ENCODE assay signal across 15 cellular contexts in the genomic region with DNA sequence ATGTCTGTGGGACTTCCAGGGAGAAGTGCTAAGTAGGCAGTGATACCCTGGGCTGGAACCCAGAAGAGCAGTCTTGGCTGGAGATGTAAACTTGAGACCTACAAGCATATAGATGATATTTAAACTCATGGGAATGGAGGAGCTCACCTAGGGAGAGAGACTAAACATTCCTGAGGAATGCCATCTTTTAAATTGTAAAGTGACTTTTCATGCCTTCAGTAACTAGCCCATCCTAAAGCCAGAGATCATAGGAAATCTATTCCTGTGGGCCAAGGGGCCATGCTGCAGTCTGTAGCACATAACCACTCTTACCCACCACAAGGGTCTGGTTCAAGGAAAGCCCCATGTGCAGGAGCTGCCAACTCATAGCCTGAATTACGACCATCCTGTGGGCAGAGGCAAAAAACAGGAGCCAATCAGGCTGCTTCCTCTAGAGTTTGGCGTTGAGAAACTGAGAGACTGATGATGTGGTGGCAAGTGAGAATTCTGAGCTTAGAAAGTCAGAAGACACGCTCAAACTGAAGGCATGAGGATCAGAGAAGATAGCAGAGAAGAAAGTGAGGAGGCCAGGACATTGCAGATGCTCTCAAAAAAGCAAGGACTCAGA. TPM values are rescaled to one million over a fixed set of nuclear protein-coding genes. Genes with fewer than 3 reads are reported as not detected.
DNase-seq lines count a peak whose midpoint lies in the region; ATAC-seq, FAIRE-seq and TF ChIP-seq lines count a peak whose summit lies in the region.
"Had no signal": no experiment of that assay in that cellular context is flagged by ENCODE, and none has a peak within 500 bp of the region (broad histone marks: within the 10 kb centered on the region; RNA-seq: fewer than 3 reads in every experiment).

No MANE protein-coding gene starts in this region.

- H3K9ac ChIP-seq in colonic mucosa (ENCODE audit: low read depth in 2 of 2, low read length in 2 of 2), result no peak overlapping the region

- H3K4me3 Mint-ChIP-seq in activated CD8-positive, alpha-beta T cell treated with anti-CD3 and anti-CD28 coated beads for 36 hours, result no peak overlapping the region
- H3K4me3 Mint-ChIP-seq: activated naive CD8-positive, alpha-beta T cell had no signal

- POLR2A ChIA-PET in activated CD8-positive, alpha-beta T cell treated with anti-CD3 and anti-CD28 coated beads for 36 hours (lab: Charles Lee), result interaction anchor here (1.2 kb wide), 1 partner anchor 43 kb away, joined by 3 read pairs; no protein-coding TSS in a partner anchor

- no peaks in the 10 kb centered on the region for H3K36me3 Mint-ChIP-seq in activated CD8-positive, alpha-beta T cell treated with anti-CD3 and anti-CD28 coated beads for 36 hours (ENCODE audit: low read depth)
- H3K36me3 Mint-ChIP-seq: activated naive CD8-positive, alpha-beta T cell had no signal

- peaks cover 15% of the 10 kb centered on the region for H3K4me1 Mint-ChIP-seq in activated CD8-positive, alpha-beta T cell treated with anti-CD3 and anti-CD28 coated beads for 36 hours (ENCODE audit: low read depth)

- CTCF ChIA-PET in activated CD8-positive, alpha-beta T cell treated with anti-CD3 and anti-CD28 coated beads for 36 hours (lab: Charles Lee), result interaction anchor here (0.6 to 1.6 kb wide), 5 partner anchors 12 to 104 kb away, joined by 3 to 8 read pairs (median 3); no protein-coding TSS in a partner anchor

- H3K4me1 ChIP-seq in colonic mucosa, result no peaks in the 10 kb centered on the region

- H3K27ac Mint-ChIP-seq in activated CD8-positive, alpha-beta T cell treated with anti-CD3 and anti-CD28 coated beads for 36 hours, result no peak overlapping the region
- H3K27ac Mint-ChIP-seq: activated naive CD8-positive, alpha-beta T cell had no signal

- no peak for TF ChIP-seq CTCF in activated CD8-positive, alpha-beta T cell treated with anti-CD3 and anti-CD28 coated beads for 36 hours (IDR thresholded peaks at IDR 0.05)
- no peak for TF ChIP-seq CTCF in colonic mucosa (IDR thresholded peaks at IDR 0.05)

- intact Hi-C loops in activated CD8-positive, alpha-beta T cell treated with anti-CD3 and anti-CD28 coated beads for 36 hours (cut with micrococcal nuclease), result no loop called here
- intact Hi-C loops in colonic mucosa (cut with DNase I), result no loop called here
- intact Hi-C loops in posterior cingulate gyrus (cut with DNase I), result no loop called here

- peak; percentile 15 for DNase-seq in stimulated activated CD4-positive, alpha-beta T cell treated with anti-CD3 and anti-CD28 coated beads, Interleukin-1b, Interleukin-23, amount 100 ng/mL, for 48 hours
- DNase-seq in stimulated activated CD4-positive, alpha-beta T cell treated with anti-CD3 and anti-CD28 coated beads, Interleukin-4, amount 100 ng/mL, for 1 hour, result no peak
- DNase-seq in activated CD8-positive, alpha-beta T cell treated with anti-CD3 and anti-CD28 coated beads for 36 hours, result peak; percentile 69
- DNase-seq in HTR-8/SVneo (ENCODE audit: insufficient read length, low spot score) (no peak), colonic mucosa (no peak), posterior cingulate gyrus (no peak)
- DNase-seq in stimulated activated CD4-positive, alpha-beta T cell treated with anti-CD3 and anti-CD28 coated beads, Interleukin-12 subunit alpha, Interleukin-12 subunit beta, amount 100 ng/mL, for 4 hours, result no peak
- DNase-seq: cerebellar nuclear complex, islet precursor cell, NCI-H1930, upper lobe of right lung had no signal

- no peak overlapping the region for H3K27ac ChIP-seq in colonic mucosa
- H3K27ac ChIP-seq: epithelial cell of prostate, upper lobe of right lung had no signal

- H3K27me3 ChIP-seq in colonic mucosa, result no peaks in the 10 kb centered on the region
- H3K27me3 ChIP-seq: upper lobe of right lung had no signal

- peaks cover 3% of the 10 kb centered on the region for H3K27me3 Mint-ChIP-seq in activated CD8-positive, alpha-beta T cell treated with anti-CD3 and anti-CD28 coated beads for 36 hours

- no peak for FAIRE-seq in HTR-8/SVneo (lab: Jason Lieb, UNC)
- FAIRE-seq: GM19239 had no signal

- no peak overlapping the region for H3K4me3 ChIP-seq in colonic mucosa
- H3K4me3 ChIP-seq: upper lobe of right lung had no signal

- no peaks in the 10 kb centered on the region for H3K9me3 ChIP-seq in colonic mucosa
- H3K9me3 ChIP-seq: upper lobe of right lung had no signal

- no peaks in the 10 kb centered on the region for H3K36me3 ChIP-seq in colonic mucosa
- H3K36me3 ChIP-seq: upper lobe of right lung had no signal

- ATAC-seq in HG02798 (IDR thresholded peaks at IDR 0.05; ENCODE audit: poor library complexity, unreplicated experiment), result peak; percentile 71
- ATAC-seq in activated CD8-positive, alpha-beta T cell treated with anti-CD3 and anti-CD28 coated beads for 36 hours, result peak; percentile 93
- ATAC-seq: upper lobe of right lung had no signal

- H3K9me3 Mint-ChIP-seq in activated CD8-positive, alpha-beta T cell treated with anti-CD3 and anti-CD28 coated beads for 36 hours, result no peaks in the 10 kb centered on the region

RNA-seq across cellular contexts. Expression of a gene that starts 37.5 kb away (rescaled TPM):
- total RNA-seq in activated CD8-positive, alpha-beta T cell treated with anti-CD3 and anti-CD28 coated beads for 36 hours, result 1 to 10 TPM; 1.2 to 1.7 TPM
- 10 to 100 TPM; 75.0 to 76.7 TPM for total RNA-seq in colonic mucosa

Comparison
In these comparisons a context has a peak if more than half of its experiments do, and no peak if none do; other contexts are left out.
1. DNase-seq: peak in stimulated activated CD4-positive, alpha-beta T cell treated with anti-CD3 and anti-CD28 coated beads, Interleukin-1b, Interleukin-23, amount 100 ng/mL, for 48 hours (single experiment) and activated CD8-positive, alpha-beta T cell treated with anti-CD3 and anti-CD28 coated beads for 36 hours (single experiment); none in stimulated activated CD4-positive, alpha-beta T cell treated with anti-CD3 and anti-CD28 coated beads, Interleukin-4, amount 100 ng/mL, for 1 hour (single experiment), HTR-8/SVneo (single experiment), stimulated activated CD4-positive, alpha-beta T cell treated with anti-CD3 and anti-CD28 coated beads, Interleukin-12 subunit alpha, Interleukin-12 subunit beta, amount 100 ng/mL, for 4 hours (single experiment), colonic mucosa (single experiment) and posterior cingulate gyrus (0 of 10).
2. RNA of a gene that starts 37.5 kb away (total RNA-seq): 75.0 to 76.7 TPM in colonic mucosa; 1.2 to 1.7 TPM in activated CD8-positive, alpha-beta T cell treated with anti-CD3 and anti-CD28 coated beads for 36 hours; every median in the first group is over 10 times any median in the second.